In genomic region chr6:83518946-83519489, GRCh38 we compare ENCODE assay signal across 12 cellular contexts. TPM values are rescaled to one million over a fixed set of nuclear protein-coding genes. Genes with fewer than 3 reads are reported as not detected.
A peak's percentile ranks its signal among the peaks of the same experiment; 100 is the strongest.
DNase-seq lines count a peak whose midpoint lies in the region; ATAC-seq and TF ChIP-seq lines count a peak whose summit lies in the region.
"Had no signal": no experiment of that assay in that cellular context is flagged by ENCODE, and none has a peak within 500 bp of the region (broad histone marks: within the 10 kb centered on the region; RNA-seq: fewer than 3 reads in every experiment).

No MANE protein-coding gene starts in this region.

- no peak overlapping the region for H3K4me3 ChIP-seq in IMR-90 (ENCODE audit: insufficient read depth, low read depth, low read length)
- H3K4me3 ChIP-seq in ascending aorta = peak overlapping the region in 1 of 2 donors; percentile 9
- no peak overlapping the region for H3K4me3 ChIP-seq in right atrium auricular region
- H3K4me3 ChIP-seq: esophagus muscularis mucosa, mucosa of descending colon had no signal

- peak; percentile 60 for TF ChIP-seq RAD21 in IMR-90 (IDR thresholded peaks at IDR 0.05; ENCODE audit: low read length)

- H4K91ac ChIP-seq in IMR-90 (ENCODE audit: insufficient read depth, low read depth, low read length) = no peak overlapping the region

- POLR2A ChIA-PET in IMR-90 (lab: Charles Lee; ENCODE audit: unreplicated experiment) = no interaction called here

- no peak overlapping the region for H2AK5ac ChIP-seq in IMR-90 (ENCODE audit: low read depth, low read length)

- no peak overlapping the region for H2BK5ac ChIP-seq in IMR-90 (ENCODE audit: low read depth, low read length, poor library complexity, severe bottlenecking)

- no peak for TF ChIP-seq POLR2A in IMR-90 (IDR thresholded peaks at IDR 0.05; ENCODE audit: low read depth, low read length)

- H3K56ac ChIP-seq in IMR-90 (ENCODE audit: extremely low read depth, insufficient read depth, low read length) = no peak overlapping the region

- no peaks in the 10 kb centered on the region for H3K79me1 ChIP-seq in IMR-90 (ENCODE audit: low read depth in 1 of 2, low read length in 2 of 2)

- H4K20me1 ChIP-seq in IMR-90 (ENCODE audit: insufficient read depth, low read length) = no peaks in the 10 kb centered on the region

- no peak overlapping the region for H3K23ac ChIP-seq in IMR-90 (ENCODE audit: low read depth, low read length)

- no peak overlapping the region for H2BK120ac ChIP-seq in IMR-90 (ENCODE audit: low read depth, low read length)

- no peak overlapping the region for H3K27ac ChIP-seq in IMR-90 (ENCODE audit: insufficient read depth, low read length)
- H3K27ac ChIP-seq in ascending aorta = no peak overlapping the region
- H3K27ac ChIP-seq in right atrium auricular region = no peak overlapping the region
- H3K27ac ChIP-seq in substantia nigra (ENCODE audit: low read depth, low read length, poor library complexity, severe bottlenecking) = no peak overlapping the region
- H3K27ac ChIP-seq: esophagus muscularis mucosa had no signal

- H3K4ac ChIP-seq in IMR-90 (ENCODE audit: low read depth, low read length) = no peak overlapping the region

- BruUV-seq in IMR-90 (replicated peaks; lab: Mats Ljungman, UMichigan) = no TSS peak

- H2AFZ ChIP-seq in IMR-90 (replicated peaks; ENCODE audit: low read length, poor library complexity) = no peak overlapping the region

- no peaks in the 10 kb centered on the region for H3K9me1 ChIP-seq in IMR-90 (ENCODE audit: insufficient read depth, low read length)

- no CpG with 5 or more reads among the region's 2 CpGs for WGBS in IMR-90 (ENCODE audit: extremely low coverage in 2 of 2, insufficient read length in 1 of 2), 2 experiments

- no peaks in the 10 kb centered on the region for H3K4me1 ChIP-seq in IMR-90 (ENCODE audit: control insufficient read depth, insufficient read depth, low read length)
- H3K4me1 ChIP-seq in ascending aorta = peaks cover 0 to 14% of the 10 kb centered on the region in 2 donors
- peaks cover 0 to 3% of the 10 kb centered on the region in 2 donors for H3K4me1 ChIP-seq in right atrium auricular region
- H3K4me1 ChIP-seq: esophagus muscularis mucosa had no signal

- no peaks in the 10 kb centered on the region for H3K36me3 ChIP-seq in IMR-90 (ENCODE audit: control insufficient read depth, insufficient read depth, low read length)
- H3K36me3 ChIP-seq in ascending aorta = no peaks in the 10 kb centered on the region
- no peaks in the 10 kb centered on the region for H3K36me3 ChIP-seq in right atrium auricular region
- H3K36me3 ChIP-seq: esophagus muscularis mucosa had no signal

- no peak overlapping the region for H3K4me2 ChIP-seq in IMR-90 (ENCODE audit: low read depth, low read length)

- H3K14ac ChIP-seq in IMR-90 (replicated peaks; ENCODE audit: low read depth, low read length) = no peak overlapping the region

- H4K5ac ChIP-seq in IMR-90 (ENCODE audit: low read depth, low read length) = no peak overlapping the region

- in situ Hi-C loops in IMR-90 (cut with MboI; ENCODE audit: low sequenced_read_pairs) = loop anchor here (5.0 to 25.0 kb wide), 4 partner anchors 102 to 1257 kb away; partner anchors contain the start of genes DOP1A and UBE3D

- dilution Hi-C loops in IMR-90 (cut with HindIII; ENCODE audit: low sequenced_read_pairs, unreplicated experiment) = loop anchor here (25.0 kb wide), 2 partner anchors 307 to 457 kb away; partner anchors contain the start of genes DOP1A and UBE3D

- H2BK20ac ChIP-seq in IMR-90 (ENCODE audit: low read depth, low read length) = no peak overlapping the region

- H4K8ac ChIP-seq in IMR-90 (ENCODE audit: low read depth in 2 of 2, low read length in 2 of 2) = no peak overlapping the region

- ATAC-seq in IMR-90 (ENCODE audit: low read depth) (peak; percentile 79), GM19467 (IDR thresholded peaks at IDR 0.05; ENCODE audit: unreplicated experiment) (no peak)
- ATAC-seq: mucosa of descending colon had no signal

- TF ChIP-seq CTCF in IMR-90 (conservative IDR thresholded peaks at IDR 0.05; ENCODE audit: low read depth, low read length) = peak; percentile 58
- TF ChIP-seq CTCF in ascending aorta (IDR thresholded peaks at IDR 0.05) = peak in 2 of 3 experiments; percentile 22 to 40
- TF ChIP-seq CTCF in right atrium auricular region (IDR thresholded peaks at IDR 0.05) = peak in 1 of 2 donors; percentile 44

- H3K27me3 ChIP-seq in IMR-90 (ENCODE audit: control insufficient read depth, insufficient read depth, low read length) (peaks cover 4% of the 10 kb centered on the region), ascending aorta (no peaks in the 10 kb centered on the region), right atrium auricular region (no peaks in the 10 kb centered on the region)
- H3K27me3 ChIP-seq: esophagus muscularis mucosa had no signal

- no peak overlapping the region for H3K9ac ChIP-seq in IMR-90 (ENCODE audit: low read depth, low read length)

- H3K9me3 ChIP-seq in IMR-90 (ENCODE audit: control insufficient read depth, insufficient read depth, low read length) = no peaks in the 10 kb centered on the region
- no peaks in the 10 kb centered on the region for H3K9me3 ChIP-seq in ascending aorta
- no peaks in the 10 kb centered on the region for H3K9me3 ChIP-seq in right atrium auricular region
- H3K9me3 ChIP-seq: esophagus muscularis mucosa, mucosa of descending colon had no signal

- no peak overlapping the region for H2BK15ac ChIP-seq in IMR-90 (ENCODE audit: low read depth, low read length)

- intact Hi-C loops in IMR-90 (cut with micrococcal nuclease) = loop anchor here (10.0 kb wide), 1 partner anchor 1154 kb away; the partner anchor contains the start of gene TPBG
- intact Hi-C loops in ascending aorta (cut with DNase I) = loop anchor here (5.0 kb wide), 1 partner anchor 452 kb away; the partner anchor contains the start of genes DOP1A and UBE3D

- DNase-seq in Daoy (ENCODE audit: low read depth) (peak; percentile 19), IMR-90 (peak; percentile 58), ascending aorta (ENCODE audit: low spot score in 2 of 2) (no peak), myocyte (ENCODE audit: low read depth) (peak; percentile 28), HuH-7 (ENCODE audit: low spot score) (no peak), right atrium auricular region (ENCODE audit: low spot score) (no peak), substantia nigra (lab: John Stamatoyannopoulos, UW) (no peak)
- DNase-seq: activated CD4-positive, alpha-beta T cell treated with anti-CD3 and anti-CD28 coated beads for 1 hour; mucosa of descending colon; NCI-H82 had no signal

- H3K18ac ChIP-seq in IMR-90 (ENCODE audit: low read depth, low read length) = no peak overlapping the region

- no peak overlapping the region for H2AK9ac ChIP-seq in IMR-90 (replicated peaks; ENCODE audit: low read depth, low read length, poor library complexity)

- CTCF ChIA-PET in IMR-90 (lab: Yijun Ruan, JAX) = interaction anchor here (0.6 to 4.2 kb wide), 7 partner anchors 15 to 452 kb away, joined by 3 to 17 read pairs (median 3); partner anchors contain the start of genes DOP1A and UBE3D

TF ChIP-seq in IMR-90, 13 proteins besides CTCF, POLR2A, EP300 and RAD21:
- TF ChIP-seq SMC3 (IDR thresholded peaks at IDR 0.05; ENCODE audit: low read depth, low read length) = peak; percentile 36
- TF ChIP-seq MXI1 (IDR thresholded peaks at IDR 0.05; ENCODE audit: borderline replicate concordance, low read depth, low read length) = no peak

RNA-seq across cellular contexts. Expression of gene PRSS35, which starts 6.7 kb away (rescaled TPM):
- not detected in 2 replicates for total RNA-seq in Daoy (2014; rRNA removed; shearing (Covaris generic))
- total RNA-seq in IMR-90 (2012; rRNA removed) (5.2 and 6.7 TPM in 2 replicates), ascending aorta (1.8 TPM), myocyte (0.43 and 1.3 TPM in 2 replicates), right atrium auricular region (1 to 10 TPM in 1 of 2 donors, under 1 TPM in 1; 0.85 to 10.0 TPM)
- 4.2 and 5.6 TPM in 2 replicates for polyA plus RNA-seq in IMR-90 (2012; rRNA removed)
- 1.4 and 2.0 TPM in 2 replicates for polyA plus RNA-seq in IMR-90 (2012; cell fraction: cytosol; rRNA removed)
- polyA plus RNA-seq in IMR-90 (2012; cell fraction: nucleus; rRNA removed; ENCODE audit: low replicate concordance) = 0.50 and 1.8 TPM in 2 replicates
- 0.78 TPM for polyA plus RNA-seq in myocyte (2012)

Comparison
In these comparisons a context has a peak if more than half of its experiments do, and no peak if none do; other contexts are left out.
1. DNase-seq: peak in Daoy (single experiment), IMR-90 (single experiment) and myocyte (single experiment); none in ascending aorta (0 of 2), HuH-7 (single experiment), right atrium auricular region (single experiment) and substantia nigra (0 of 49).